ENCODE assay signal across 27 cellular contexts in the genomic region with DNA sequence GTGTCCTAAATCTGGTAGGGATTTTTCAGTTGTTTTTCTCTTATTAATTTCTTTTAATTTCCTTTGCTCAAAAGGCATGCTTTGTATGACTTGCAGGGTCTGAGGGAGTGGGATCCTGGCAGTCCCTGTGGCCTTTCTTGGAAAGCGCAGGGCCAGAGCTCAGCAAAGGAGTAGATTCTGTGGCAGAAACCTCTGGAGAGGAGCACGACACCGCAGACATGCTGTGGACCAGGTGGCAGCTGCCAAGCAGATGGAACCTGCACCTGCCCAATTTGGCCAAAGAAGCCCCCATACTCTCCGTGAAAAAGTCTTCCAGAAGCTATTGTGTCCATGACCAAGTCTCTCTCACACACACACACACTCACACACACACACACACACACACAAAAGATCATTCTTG.
"Had no signal": no experiment of that assay in that cellular context is flagged by ENCODE, and none has a peak within 500 bp of the region (broad histone marks: within the 10 kb centered on the region; RNA-seq: fewer than 3 reads in every experiment).

No MANE protein-coding gene starts in this region.

- H3K9ac ChIP-seq: neural progenitor cell, parathyroid adenoma had no signal

- H3K36me3 ChIP-seq: left lung, lower lobe of right lung, neural progenitor cell, neutrophil, right atrium auricular region, tibial nerve, uterus had no signal

- H3K4me1 ChIP-seq: left lung, lower lobe of right lung, neural progenitor cell, tibial nerve, uterus had no signal

- H3K4me1 Mint-ChIP-seq: naive B cell; natural killer cell; stimulated activated memory B cell treated with anti-CD40 and anti-IgM and Interleukin-4, amounts not matched to agents 10 μg/mL and 1 μg/mL and 100 μg/mL, for 72 hours; stimulated activated naive CD8-positive, alpha-beta T cell treated with anti-CD3 and anti-CD28 coated beads, Interleukin-15, amount 100 ng/mL, for 72 hours had no signal

- DNase-seq: hippocampal formation; left colon; lower lobe of right lung; mammary epithelial cell; mesenchymal stem cell; naive B cell; natural killer cell; nephron progenitor cell; occipital lobe; stimulated activated CD4-positive, alpha-beta T cell treated with anti-CD3 and anti-CD28 coated beads, Interleukin-1b, Interleukin-23, amount 100 ng/mL, for 48 hours; stimulated activated CD4-positive, alpha-beta T cell treated with anti-CD3 and anti-CD28 coated beads, Interleukin-2, amount 100 ng/mL, for 48 hours; stimulated activated CD4-positive, alpha-beta T cell treated with anti-CD3 and anti-CD28 coated beads, Interleukin-4, amount 100 ng/mL, for 4 hours; stimulated activated CD8-positive, alpha-beta memory T cell treated with anti-CD3 and anti-CD28 coated beads, Interleukin-4, amount 100 ng/mL, for 48 hours; stimulated activated naive CD4-positive, alpha-beta T cell treated with Interleukin-2 at 50 U/mL for 16 hours; stimulated activated naive CD8-positive, alpha-beta T cell treated with anti-CD3 and anti-CD28 coated beads, Interleukin-15, amount 100 ng/mL, for 72 hours; substantia nigra; uterus had no signal

- H3K27me3 ChIP-seq: neural progenitor cell, right atrium auricular region, uterus had no signal

- H3K4me3 ChIP-seq: left lung, lower lobe of right lung, neural progenitor cell, right atrium auricular region, skin epidermis, tibial nerve, uterus had no signal

- H3K4me3 Mint-ChIP-seq: naive B cell; natural killer cell; nephron progenitor cell; neural progenitor cell; stimulated activated memory B cell treated with anti-CD40 and anti-IgM and Interleukin-4, amounts not matched to agents 10 μg/mL and 1 μg/mL and 100 μg/mL, for 72 hours; stimulated activated naive CD8-positive, alpha-beta T cell treated with anti-CD3 and anti-CD28 coated beads, Interleukin-15, amount 100 ng/mL, for 72 hours; type B pancreatic cell had no signal

- H3K79me2 ChIP-seq: parathyroid adenoma had no signal

- H3K27ac Mint-ChIP-seq: natural killer cell; nephron progenitor cell; neural progenitor cell; stimulated activated memory B cell treated with anti-CD40 and anti-IgM and Interleukin-4, amounts not matched to agents 10 μg/mL and 1 μg/mL and 100 μg/mL, for 72 hours; stimulated activated naive CD8-positive, alpha-beta T cell treated with anti-CD3 and anti-CD28 coated beads, Interleukin-15, amount 100 ng/mL, for 72 hours; type B pancreatic cell had no signal

- H3K9me3 Mint-ChIP-seq: natural killer cell; stimulated activated memory B cell treated with anti-CD40 and anti-IgM and Interleukin-4, amounts not matched to agents 10 μg/mL and 1 μg/mL and 100 μg/mL, for 72 hours; stimulated activated naive CD8-positive, alpha-beta T cell treated with anti-CD3 and anti-CD28 coated beads, Interleukin-15, amount 100 ng/mL, for 72 hours; type B pancreatic cell had no signal

- H2AFZ ChIP-seq: neural progenitor cell, parathyroid adenoma had no signal

- ATAC-seq: left colon; left lung; lower lobe of right lung; natural killer cell; sciatic nerve; stimulated activated memory B cell treated with anti-CD40 and anti-IgM and Interleukin-4, amounts not matched to agents 10 μg/mL and 1 μg/mL and 100 μg/mL, for 72 hours; stimulated activated naive CD8-positive, alpha-beta T cell treated with anti-CD3 and anti-CD28 coated beads, Interleukin-15, amount 100 ng/mL, for 72 hours had no signal

- H3K36me3 Mint-ChIP-seq: naive B cell; natural killer cell; neural progenitor cell; stimulated activated memory B cell treated with anti-CD40 and anti-IgM and Interleukin-4, amounts not matched to agents 10 μg/mL and 1 μg/mL and 100 μg/mL, for 72 hours; type B pancreatic cell had no signal

- H3K27ac ChIP-seq: left lung, lower lobe of right lung, neural progenitor cell, neutrophil, parathyroid adenoma, right atrium auricular region, skin epidermis, tibial nerve, uterus had no signal

- H3K9me3 ChIP-seq: left lung, lower lobe of right lung, neutrophil, right atrium auricular region, tibial nerve, uterus had no signal

- H3K4me2 ChIP-seq: neural progenitor cell had no signal
